Comparison of ENCODE assay signal across 28 cellular contexts in genomic region chr18:50447952-50448351, GRCh38.
"Had no signal": no experiment of that assay in that cellular context is flagged by ENCODE, and none has a peak within 500 bp of the region (broad histone marks: within the 10 kb centered on the region; RNA-seq: fewer than 3 reads in every experiment).

No MANE protein-coding gene starts in this region.

- H3K36me3 ChIP-seq: colonic mucosa, esophagus muscularis mucosa, gastroesophageal sphincter, heart left ventricle, left ventricle myocardium inferior, lower lobe of right lung, ovary, spleen, thoracic aorta, tibial nerve, upper lobe of left lung had no signal

- ATAC-seq: foreskin keratinocyte; gastroesophageal sphincter; heart left ventricle; left cardiac atrium; lower lobe of right lung; natural killer cell; psoas muscle; right cardiac atrium; stimulated activated memory B cell treated with anti-CD40 and anti-IgM and Interleukin-4, amounts not matched to agents 10 μg/mL and 1 μg/mL and 100 μg/mL, for 72 hours had no signal

- H3K27ac Mint-ChIP-seq: dendritic cell treated with granulocyte-macrophage colony-stimulating factor and Interleukin-4, amounts not matched to agents 40 ng/mL and 50 ng/mL, for 4 days; natural killer cell; stimulated activated memory B cell treated with anti-CD40 and anti-IgM and Interleukin-4, amounts not matched to agents 10 μg/mL and 1 μg/mL and 100 μg/mL, for 72 hours; stimulated activated naive CD8-positive, alpha-beta T cell treated with anti-CD3 and anti-CD28 coated beads, Interleukin-15, Interleukin-2, amounts not matched to agents 100 ng/mL and 50 ng/mL, for 24 hours had no signal

- DNase-seq: colonic mucosa; effector CD8-positive, alpha-beta T cell; foreskin keratinocyte; heart left ventricle; hippocampal formation; left cardiac atrium; left ventricle myocardium inferior; lower lobe of right lung; natural killer cell; occipital lobe; ovary; posterior cingulate gyrus; psoas muscle; right cardiac atrium; spleen; stimulated activated CD4-positive, alpha-beta T cell treated with anti-CD3 and anti-CD28 coated beads, Interleukin-4, amount 100 ng/mL, for 4 hours; upper lobe of left lung had no signal

- H3K4me1 Mint-ChIP-seq: natural killer cell; stimulated activated memory B cell treated with anti-CD40 and anti-IgM and Interleukin-4, amounts not matched to agents 10 μg/mL and 1 μg/mL and 100 μg/mL, for 72 hours had no signal

- H3K4me3 ChIP-seq: colonic mucosa, esophagus muscularis mucosa, gastroesophageal sphincter, heart left ventricle, left ventricle myocardium inferior, lower lobe of right lung, ovary, psoas muscle, skin epidermis, spleen, thoracic aorta, tibial nerve, upper lobe of left lung had no signal

- H3K36me3 Mint-ChIP-seq: natural killer cell; stimulated activated memory B cell treated with anti-CD40 and anti-IgM and Interleukin-4, amounts not matched to agents 10 μg/mL and 1 μg/mL and 100 μg/mL, for 72 hours had no signal

- H3K27me3 Mint-ChIP-seq: dendritic cell treated with granulocyte-macrophage colony-stimulating factor and Interleukin-4, amounts not matched to agents 40 ng/mL and 50 ng/mL, for 4 days had no signal

- H3K4me3 Mint-ChIP-seq: dendritic cell treated with granulocyte-macrophage colony-stimulating factor and Interleukin-4, amounts not matched to agents 40 ng/mL and 50 ng/mL, for 4 days; natural killer cell; stimulated activated memory B cell treated with anti-CD40 and anti-IgM and Interleukin-4, amounts not matched to agents 10 μg/mL and 1 μg/mL and 100 μg/mL, for 72 hours; stimulated activated naive CD8-positive, alpha-beta T cell treated with anti-CD3 and anti-CD28 coated beads, Interleukin-15, Interleukin-2, amounts not matched to agents 100 ng/mL and 50 ng/mL, for 24 hours had no signal

- H3K4me1 ChIP-seq: colonic mucosa, esophagus muscularis mucosa, foreskin keratinocyte, gastroesophageal sphincter, heart left ventricle, left ventricle myocardium inferior, lower lobe of right lung, psoas muscle, spleen, tibial nerve, upper lobe of left lung had no signal

- H3K27ac ChIP-seq: colonic mucosa, esophagus muscularis mucosa, foreskin keratinocyte, gastroesophageal sphincter, heart left ventricle, left ventricle myocardium inferior, lower lobe of right lung, ovary, psoas muscle, skin epidermis, spleen, thoracic aorta, tibial nerve, upper lobe of left lung had no signal

- FAIRE-seq: endothelial cell of umbilical vein, islet of Langerhans, urothelium cell line had no signal

- H3K9me3 ChIP-seq: colonic mucosa, esophagus muscularis mucosa, gastroesophageal sphincter, lower lobe of right lung, ovary, psoas muscle, thoracic aorta had no signal

- H3K27me3 ChIP-seq: colonic mucosa, esophagus muscularis mucosa, foreskin keratinocyte, gastroesophageal sphincter, heart left ventricle, ovary, spleen, tibial nerve, upper lobe of left lung had no signal
